In genomic region chr1:34904236-34905097, GRCh38 we compare ENCODE assay signal across 22 cellular contexts. TPM values are rescaled to one million over a fixed set of nuclear protein-coding genes. Genes with fewer than 3 reads are reported as not detected.
A peak's percentile ranks its signal among the peaks of the same experiment; 100 is the strongest.
DNase-seq lines count a peak whose midpoint lies in the region; ATAC-seq, FAIRE-seq and TF ChIP-seq lines count a peak whose summit lies in the region.
"Had no signal": no experiment of that assay in that cellular context is flagged by ENCODE, and none has a peak within 500 bp of the region (broad histone marks: within the 10 kb centered on the region; RNA-seq: fewer than 3 reads in every experiment).

No MANE protein-coding gene starts in this region.

- no peak for TF ChIP-seq EP300 in A549 (IDR thresholded peaks at IDR 0.05)
- TF ChIP-seq EP300 in K562 (IDR thresholded peaks at IDR 0.05; ENCODE audit: low read length), result no peak
- TF ChIP-seq EP300 in HepG2 (IDR thresholded peaks at IDR 0.05; ENCODE audit: low read depth in 2 of 2, low read length in 2 of 2), result no peak
- TF ChIP-seq EP300 in HepG2 (CRISPR knock-in tag; IDR thresholded peaks at IDR 0.05; ENCODE audit: borderline replicate concordance), result no peak
- no peak for TF ChIP-seq EP300 in tibial nerve (IDR thresholded peaks at IDR 0.05)

- H4K20me1 ChIP-seq in GM23338 (replicated peaks; ENCODE audit: insufficient read depth), result no peaks in the 10 kb centered on the region; the same call in 1 of the 2 replicates
- peaks cover 8% of the 10 kb centered on the region; the same call in 1 of the 2 replicates for H4K20me1 ChIP-seq in K562 (replicated peaks; ENCODE audit: control insufficient read depth, insufficient read depth, low read length)
- H4K20me1 ChIP-seq in HepG2 (ENCODE audit: insufficient read depth, low read length), result no peaks in the 10 kb centered on the region

- H3K4me1 Mint-ChIP-seq in GM23338, result peaks cover 11% of the 10 kb centered on the region
- H3K4me1 Mint-ChIP-seq in activated T-cell treated with anti-CD3 and anti-CD28 coated beads, Interleukin-2, amount 50 U/mL, for 24 hours (ENCODE audit: low read depth), result no peaks in the 10 kb centered on the region

- DNase-seq in A549 (ENCODE audit: low read depth in 1 of 2, low spot score in 1 of 2) (no peak), GM23338 (ENCODE audit: low spot score) (no peak), K562 (ENCODE audit: extremely low read depth in 1 of 4, low spot score in 3 of 4) (no peak), HepG2 (ENCODE audit: low spot score) (no peak), colonic mucosa (no peak), tibial nerve (ENCODE audit: low spot score in 2 of 2) (no peak)
- DNase-seq in activated T-cell treated with anti-CD3 and anti-CD28 coated beads, Interleukin-2, amount 50 U/mL, for 24 hours, result no peak
- DNase-seq: BE2C, DMS79, GM23248, MG63, NCI-H1417, NCI-H1694 treated with DMSO at 0.1 percent for 48 hours, NCI-H446, NCI-H526 treated with DMSO at 0.1 percent for 48 hours, PC-3, SHP77 treated with DMSO at 0.1 percent for 48 hours, SW 1271 had no signal

- H3K4me2 ChIP-seq in A549, result no peak overlapping the region
- H3K4me2 ChIP-seq in GM23338, result no peak overlapping the region
- no peak overlapping the region for H3K4me2 ChIP-seq in K562 (ENCODE audit: insufficient read depth, low read length)
- H3K4me2 ChIP-seq in HepG2 (ENCODE audit: low read depth, low read length), result no peak overlapping the region

- H3K36me3 ChIP-seq in GM23338 (ENCODE audit: insufficient read depth), result no peaks in the 10 kb centered on the region
- H3K36me3 ChIP-seq in K562 (ENCODE audit: control insufficient read depth, insufficient read depth, low read length), result no peaks in the 10 kb centered on the region
- no peaks in the 10 kb centered on the region for H3K36me3 ChIP-seq in HepG2 (replicated peaks in 1 of 2; ENCODE audit: control insufficient read depth in 1 of 2, insufficient read depth in 2 of 2, low read length in 2 of 2)
- no peaks in the 10 kb centered on the region for H3K36me3 ChIP-seq in colonic mucosa
- no peaks in the 10 kb centered on the region for H3K36me3 ChIP-seq in tibial nerve
- H3K36me3 ChIP-seq: BE2C, MG63 had no signal

- H3K9me3 Mint-ChIP-seq in GM23338, result no peaks in the 10 kb centered on the region
- H3K9me3 Mint-ChIP-seq in activated T-cell treated with anti-CD3 and anti-CD28 coated beads, Interleukin-2, amount 50 U/mL, for 24 hours, result no peaks in the 10 kb centered on the region

- no peak overlapping the region for H3K9ac ChIP-seq in K562 (ENCODE audit: insufficient read depth in 1 of 2, low read depth in 2 of 2, low read length in 2 of 2)
- no peak overlapping the region for H3K9ac ChIP-seq in HepG2 (ENCODE audit: insufficient read depth, low read depth, low read length)
- no peak overlapping the region for H3K9ac ChIP-seq in colonic mucosa (ENCODE audit: low read depth in 2 of 2, low read length in 2 of 2)
- H3K9ac ChIP-seq: GM23248 had no signal

- 28% methylated on average over 10 of the region's 33 CpGs for WGBS in A549 (ENCODE audit: missing lambda C conversion rate)
- WGBS in K562 (ENCODE audit: insufficient coverage, low coverage, missing lambda C conversion rate), result 2% methylated on average over 31 of the region's 33 CpGs
- 34% methylated on average over 15 of the region's 33 CpGs for WGBS in HepG2 (ENCODE audit: low lambda C conversion rate)
- WGBS in tibial nerve, 2 donors, result 90 to 91% methylated on average over 17 to 24 of the region's 33 CpGs

- no peak overlapping the region for H3K4me3 Mint-ChIP-seq in GM23338
- H3K4me3 Mint-ChIP-seq in activated T-cell treated with anti-CD3 and anti-CD28 coated beads, Interleukin-2, amount 50 U/mL, for 24 hours, result no peak overlapping the region

- no peak overlapping the region for H3K27ac Mint-ChIP-seq in GM23338
- no peak overlapping the region for H3K27ac Mint-ChIP-seq in activated T-cell treated with anti-CD3 and anti-CD28 coated beads, Interleukin-2, amount 50 U/mL, for 24 hours

- POLR2A ChIA-PET in A549 (lab: Yijun Ruan, JAX) (no interaction called here), K562 (lab: Yijun Ruan, JAX) (interaction anchor here (1.8 kb wide), 1 partner anchor 11 kb away, joined by 6 read pairs; no protein-coding TSS in a partner anchor), HepG2 (lab: Yijun Ruan, JAX) (no interaction called here)

- TF ChIP-seq POLR2A in A549 (IDR thresholded peaks at IDR 0.05; ENCODE audit: low read length) (no peak), K562 (conservative IDR thresholded peaks at IDR 0.05) (no peak), HepG2 (IDR thresholded peaks at IDR 0.05; ENCODE audit: insufficient read depth in 1 of 2, low read depth in 2 of 2, low read length in 2 of 2) (no peak), tibial nerve (IDR thresholded peaks at IDR 0.05) (no peak)

- H3F3A ChIP-seq in GM23338 (replicated peaks; ENCODE audit: low read depth), result no peaks in the 10 kb centered on the region

- no peaks in the 10 kb centered on the region for H3K36me3 Mint-ChIP-seq in GM23338 (ENCODE audit: low read depth)
- H3K36me3 Mint-ChIP-seq in activated T-cell treated with anti-CD3 and anti-CD28 coated beads, Interleukin-2, amount 50 U/mL, for 24 hours (ENCODE audit: low read depth), result no peaks in the 10 kb centered on the region

- no peaks in the 10 kb centered on the region for H3K4me1 ChIP-seq in A549
- no peaks in the 10 kb centered on the region for H3K4me1 ChIP-seq in GM23338 (ENCODE audit: insufficient read depth)
- peaks cover 0 to 11% of the 10 kb centered on the region in 2 experiments; a peak in 1 of 5 replicates for H3K4me1 ChIP-seq in K562 (replicated peaks in 1 of 2; ENCODE audit: control insufficient read depth in 2 of 2, insufficient read depth in 2 of 2, low read length in 2 of 2)
- no peaks in the 10 kb centered on the region for H3K4me1 ChIP-seq in HepG2 (ENCODE audit: insufficient read depth, low read length)
- H3K4me1 ChIP-seq in colonic mucosa, result no peaks in the 10 kb centered on the region
- no peaks in the 10 kb centered on the region for H3K4me1 ChIP-seq in tibial nerve
- H3K4me1 ChIP-seq: BE2C had no signal

- H2AFZ ChIP-seq in GM23338 (no peak overlapping the region), K562 (ENCODE audit: low read depth, low read length) (no peak overlapping the region), HepG2 (ENCODE audit: low read length) (no peak overlapping the region)
- H2AFZ ChIP-seq: GM23248 had no signal

- no peaks in the 10 kb centered on the region for H3K9me3 ChIP-seq in A549
- no peaks in the 10 kb centered on the region for H3K9me3 ChIP-seq in K562 (replicated peaks; ENCODE audit: control insufficient read depth, insufficient read depth, low read depth, low read length)
- H3K9me3 ChIP-seq in HepG2 (ENCODE audit: low read length), result no peaks in the 10 kb centered on the region
- no peaks in the 10 kb centered on the region for H3K9me3 ChIP-seq in colonic mucosa
- H3K9me3 ChIP-seq in tibial nerve, result no peaks in the 10 kb centered on the region
- H3K9me3 ChIP-seq: BE2C, MG63 had no signal

- H3K79me2 ChIP-seq in GM23338 (replicated peaks; ENCODE audit: insufficient read depth), result no peaks in the 10 kb centered on the region
- no peaks in the 10 kb centered on the region for H3K79me2 ChIP-seq in K562 (ENCODE audit: control insufficient read depth, insufficient read depth, low read length)
- no peaks in the 10 kb centered on the region for H3K79me2 ChIP-seq in HepG2 (ENCODE audit: insufficient read depth, low read length)

- CTCF ChIA-PET in A549 (lab: Yijun Ruan, JAX), result no interaction called here
- CTCF ChIA-PET in K562 (lab: Yijun Ruan, JAX; ENCODE audit: low intra/inter-chr PET ratio), result no interaction called here
- CTCF ChIA-PET in HepG2 (lab: Yijun Ruan, JAX; ENCODE audit: low intra/inter-chr PET ratio, low total read pairs), result no interaction called here

- no peak overlapping the region for H3K27ac ChIP-seq in A549
- no peak overlapping the region for H3K27ac ChIP-seq in GM23338 (ENCODE audit: low read depth)
- no peak overlapping the region for H3K27ac ChIP-seq in K562 (ENCODE audit: extremely low read depth, low read depth, low read length)
- no peak overlapping the region for H3K27ac ChIP-seq in HepG2 (ENCODE audit: extremely low read length, insufficient read depth, low read length)
- H3K27ac ChIP-seq in colonic mucosa, result no peak overlapping the region
- H3K27ac ChIP-seq in tibial nerve, result no peak overlapping the region
- H3K27ac ChIP-seq: GM23248, RWPE1, SK-N-MC had no signal

- H3K27me3 ChIP-seq in GM23338 (ENCODE audit: insufficient read depth), result no peaks in the 10 kb centered on the region
- peaks cover 46 to 52% of the 10 kb centered on the region in 2 experiments for H3K27me3 ChIP-seq in K562 (ENCODE audit: control insufficient read depth in 2 of 2, insufficient read depth in 2 of 2, low read length in 2 of 2)
- peaks cover 4 to 49% of the 10 kb centered on the region in 2 experiments; a peak in 4 of 5 replicates for H3K27me3 ChIP-seq in HepG2 (ENCODE audit: control insufficient read depth in 1 of 2, insufficient read depth in 2 of 2, low read length in 2 of 2)
- H3K27me3 ChIP-seq in colonic mucosa, result no peaks in the 10 kb centered on the region
- peaks cover 0 to 3% of the 10 kb centered on the region in 2 donors for H3K27me3 ChIP-seq in tibial nerve
- H3K27me3 ChIP-seq: BE2C had no signal

- intact Hi-C loops in K562 (cut with micrococcal nuclease) (no loop called here), HepG2 (cut with micrococcal nuclease; ENCODE audit: unreplicated experiment) (no loop called here), colonic mucosa (cut with DNase I) (no loop called here)

- ATAC-seq in A549, result peak; percentile 27 to 70; a peak in 4 of 6 replicates
- peak; percentile 22; the same call in 1 of the 3 replicates for ATAC-seq in GM23338
- peak; percentile 47 for ATAC-seq in K562
- ATAC-seq in HepG2, result peak; percentile 62
- ATAC-seq: PC-3 had no signal

- in situ Hi-C loops in K562 (cut with MboI) (no loop called here), HepG2 (cut with HindIII; ENCODE audit: extremely low pct_ligation_motif_present, low pct_unique_long_range_greater_than_20kb) (no loop called here)

- TF ChIP-seq RAD21 in A549 (conservative IDR thresholded peaks at IDR 0.05 in 1 of 2, IDR thresholded peaks at IDR 0.05 in 1 of 2), result no peak
- no peak for TF ChIP-seq RAD21 in K562 (CRISPR knock-in tag; conservative IDR thresholded peaks at IDR 0.05 in 1 of 2, IDR thresholded peaks at IDR 0.05 in 1 of 2)
- TF ChIP-seq RAD21 in HepG2 (CRISPR knock-in tag; IDR thresholded peaks at IDR 0.05), result no peak

- H3K9me2 ChIP-seq in GM23338 (ENCODE audit: insufficient read depth), result no peaks in the 10 kb centered on the region

- FAIRE-seq in A549 (lab: Jason Lieb, UNC) (no peak), K562 (lab: Jason Lieb, UNC) (no peak), HepG2 (lab: Jason Lieb, UNC) (no peak)
- FAIRE-seq: A204.1, GM12891 had no signal

- no peaks in the 10 kb centered on the region for H3K9me1 ChIP-seq in K562 (ENCODE audit: control insufficient read depth, insufficient read depth, low read length)

- BruUV-seq in K562 (replicated peaks; lab: Mats Ljungman, UMichigan) (no TSS peak), HepG2 (replicated peaks; lab: Mats Ljungman, UMichigan) (no TSS peak)

- TF ChIP-seq CTCF in A549 (IDR thresholded peaks at IDR 0.05) (no peak), GM23338 (conservative IDR thresholded peaks at IDR 0.05; ENCODE audit: low read depth in 2 of 2) (no peak), K562 (IDR thresholded peaks at IDR 0.05 in 2 of 3, conservative IDR thresholded peaks at IDR 0.05 in 1 of 3; ENCODE audit: insufficient read depth in 2 of 3, low read depth in 1 of 3, low read length in 3 of 3) (no peak), HepG2 (CRISPR knock-in tag; IDR thresholded peaks at IDR 0.05) (no peak), colonic mucosa (IDR thresholded peaks at IDR 0.05) (no peak), tibial nerve (IDR thresholded peaks at IDR 0.05) (no peak)

- no peak overlapping the region for H3K4me3 ChIP-seq in A549
- no peak overlapping the region for H3K4me3 ChIP-seq in GM23338
- H3K4me3 ChIP-seq in K562, result no peak overlapping the region
- no peak overlapping the region for H3K4me3 ChIP-seq in HepG2 (replicated peaks in 1 of 3; ENCODE audit: insufficient read depth in 1 of 3, low read depth in 2 of 3, low read length in 3 of 3)
- no peak overlapping the region for H3K4me3 ChIP-seq in colonic mucosa
- H3K4me3 ChIP-seq in tibial nerve, result no peak overlapping the region
- H3K4me3 ChIP-seq: GM23248, MG63, SK-N-MC had no signal

- H3K27me3 Mint-ChIP-seq in GM23338 (ENCODE audit: insufficient read depth, low read depth, poor library complexity), result peaks cover 3% of the 10 kb centered on the region
- peaks cover 21% of the 10 kb centered on the region for H3K27me3 Mint-ChIP-seq in activated T-cell treated with anti-CD3 and anti-CD28 coated beads, Interleukin-2, amount 50 U/mL, for 24 hours

RNA-seq across cellular contexts. Expression of gene DLGAP3, which starts 25.0 kb away (rescaled TPM):
- 0.03 TPM in 1 of 2 replicates, not detected in the other for polyA plus RNA-seq in A549 (2011; rRNA removed)
- 0.05 and 0.06 TPM in 2 replicates for polyA plus RNA-seq in A549 (2012; cell fraction: cytosol; rRNA removed)
- polyA plus RNA-seq in A549 (2012; cell fraction: nucleus; rRNA removed), result 0.07 and 0.08 TPM in 2 replicates
- 0.04 to 0.07 TPM (median 0.05 TPM) in 3 replicates for polyA plus RNA-seq in A549 (2017; fragmentation: RNase III; extraction: RNeasy Plus Mini Kit Qiagen cat#74134 plus additional on column Dnase treatment)
- not detected in 2 replicates for polyA minus RNA-seq in A549 (2011; rRNA and poly(A)+ RNA removed)
- total RNA-seq in GM23338 (2014; rRNA removed; shearing (Covaris generic)), result 12.6 and 13.7 TPM in 2 replicates
- polyA plus RNA-seq in GM23338 (2016; fragmentation: Nextera tagmentation; extraction: Ambion mirVana), result 7.1 and 7.5 TPM in 2 replicates
- 0.30 TPM in 1 of 2 replicates, not detected in the other for total RNA-seq in K562 (2011; cell fraction: chromatin; rRNA removed; ENCODE audit: low replicate concordance)
- 0.17 TPM in 1 of 2 replicates, not detected in the other for total RNA-seq in K562 (2011; cell fraction: nucleolus; rRNA removed)
- total RNA-seq in K562 (2011; cell fraction: nucleoplasm; rRNA removed), result not detected in 2 replicates
- not detected in 2 replicates for total RNA-seq in K562 (2014; rRNA removed)
- total RNA-seq in K562 (2014; rRNA removed; fragmentation: Illumina TruSeq; extraction: Trizol), result not detected in 2 replicates
- not detected in 2 replicates for total RNA-seq in K562 (2015; rRNA removed; fragmentation: Illumina TruSeq; extraction: Trizol)
- 0.07 and 0.18 TPM in 2 replicates for total RNA-seq in K562 (2021)
- polyA plus RNA-seq in K562 (2011; rRNA removed), result 0.01 and 0.03 TPM in 2 replicates
- polyA plus RNA-seq in K562 (2011; cell fraction: cytosol; rRNA removed), result 0.01 and 0.15 TPM in 2 replicates
- polyA plus RNA-seq in K562 (2011; cell fraction: nucleus; rRNA removed), result 0.03 and 0.26 TPM in 2 replicates
- polyA plus RNA-seq in K562 (2012), result 0.03 and 0.05 TPM in 2 replicates
- polyA plus RNA-seq in K562 (2014; fragmentation: Illumina TruSeq; extraction: Trizol), result 0.04 TPM in 1 of 2 replicates, not detected in the other
- not detected for polyA plus RNA-seq in K562 (2014; fragmentation: Nextera tagmentation; extraction: Ambion mirVana)
- polyA plus RNA-seq in K562 (2014; rRNA removed), result 0.01 and 0.16 TPM in 2 replicates
- not detected in 2 replicates for polyA minus RNA-seq in K562 (2011; rRNA and poly(A)+ RNA removed)
- not detected in 2 replicates for polyA minus RNA-seq in K562 (2011; cell fraction: cytosol; rRNA and poly(A)+ RNA removed)
- polyA minus RNA-seq in K562 (2011; cell fraction: nucleus; rRNA and poly(A)+ RNA removed), result 0.13 TPM in 1 of 2 replicates, not detected in the other
- total RNA-seq in HepG2 (2016; rRNA removed; fragmentation: Illumina TruSeq; extraction: Trizol), result 0.04 and 0.06 TPM in 2 replicates
- total RNA-seq in HepG2 (2016; cell fraction: cytosol; rRNA removed; fragmentation: Illumina TruSeq; extraction: Trizol; ENCODE audit: low read depth), result not detected in 2 replicates
- 0.04 TPM in 1 of 2 replicates, not detected in the other for total RNA-seq in HepG2 (2016; cell fraction: insoluble cytoplasmic fraction; rRNA removed; fragmentation: Illumina TruSeq; extraction: Trizol)
- 0.03 and 0.07 TPM in 2 replicates for total RNA-seq in HepG2 (2016; cell fraction: membrane; rRNA removed; fragmentation: Illumina TruSeq; extraction: Trizol)
- total RNA-seq in HepG2 (2016; cell fraction: nucleus; rRNA removed; fragmentation: Illumina TruSeq; extraction: Trizol), result not detected in 2 replicates
- 0.03 and 0.12 TPM in 2 replicates for polyA plus RNA-seq in HepG2 (2011; rRNA removed)
- polyA plus RNA-seq in HepG2 (2011; cell fraction: cytosol; rRNA removed), result 0.03 TPM in 2 replicates
- 0.11 and 0.14 TPM in 2 replicates for polyA plus RNA-seq in HepG2 (2011; cell fraction: nucleus; rRNA removed)
- 0.04 TPM in 1 of 2 replicates, not detected in the other for polyA plus RNA-seq in HepG2 (2012)
- 0.28 TPM in 1 of 2 replicates, not detected in the other for polyA plus RNA-seq in HepG2 (2016; cell fraction: cytosol; fragmentation: Illumina TruSeq; extraction: Trizol; ENCODE audit: low read depth)
- polyA plus RNA-seq in HepG2 (2016; cell fraction: insoluble cytoplasmic fraction; fragmentation: Illumina TruSeq; extraction: Trizol; ENCODE audit: low read depth), result 0.05 and 0.10 TPM in 2 replicates
- 0.07 TPM in 1 of 2 replicates, not detected in the other for polyA plus RNA-seq in HepG2 (2016; cell fraction: membrane; fragmentation: Illumina TruSeq; extraction: Trizol; ENCODE audit: low read depth)
- polyA plus RNA-seq in HepG2 (2016; cell fraction: nucleus; fragmentation: Illumina TruSeq; extraction: Trizol; ENCODE audit: insufficient read depth, low read depth), result 0.95 TPM in 1 of 2 replicates, not detected in the other
- 0.30 TPM in 1 of 2 replicates, not detected in the other for polyA minus RNA-seq in HepG2 (2011; rRNA and poly(A)+ RNA removed; ENCODE audit: low replicate concordance)
- polyA minus RNA-seq in HepG2 (2011; cell fraction: cytosol; rRNA and poly(A)+ RNA removed), result not detected in 2 replicates
- polyA minus RNA-seq in HepG2 (2011; cell fraction: nucleus; rRNA and poly(A)+ RNA removed), result 0.12 TPM in 1 of 2 replicates, not detected in the other
- under 1 TPM; 0.27 to 0.54 TPM for total RNA-seq in colonic mucosa
- under 1 TPM in 3 of 4 donors, not detected in 1; 0.42 to 0.87 (median 0.78) TPM for total RNA-seq in tibial nerve
- total RNA-seq: PC-3 had no signal
- polyA plus RNA-seq: GM23248 had no signal

RNA-seq across cellular contexts. Expression of gene SMIM12, which starts 44.9 kb away (rescaled TPM):
- polyA plus RNA-seq in A549 (2011; rRNA removed) (34.6 and 35.8 TPM in 2 replicates), A549 (2017; fragmentation: RNase III; extraction: RNeasy Plus Mini Kit Qiagen cat#74134 plus additional on column Dnase treatment) (34.5 to 37.5 TPM (median 34.6 TPM) in 3 replicates), GM23338 (2016; fragmentation: Nextera tagmentation; extraction: Ambion mirVana) (22.3 and 22.7 TPM in 2 replicates), K562 (2011; rRNA removed) (46.8 and 56.1 TPM in 2 replicates), K562 (2014; fragmentation: Illumina TruSeq; extraction: Trizol) (91.7 and 112 TPM in 2 replicates), K562 (2014; fragmentation: Nextera tagmentation; extraction: Ambion mirVana) (10 to 100 TPM; 51.7 to 54.1 TPM), K562 (2014; rRNA removed) (63.9 and 84.5 TPM in 2 replicates), HepG2 (2011; rRNA removed) (20.1 and 22.2 TPM in 2 replicates)
- 47.9 and 48.9 TPM in 2 replicates for polyA plus RNA-seq in A549 (2012; cell fraction: cytosol; rRNA removed)
- polyA plus RNA-seq in A549 (2012; cell fraction: nucleus; rRNA removed), result 18.8 and 26.5 TPM in 2 replicates
- polyA minus RNA-seq in A549 (2011; rRNA and poly(A)+ RNA removed), result 22.3 and 25.0 TPM in 2 replicates
- 25.3 and 28.5 TPM in 2 replicates for total RNA-seq in GM23338 (2014; rRNA removed; shearing (Covaris generic))
- 35.4 and 58.0 TPM in 2 replicates for total RNA-seq in K562 (2011; cell fraction: chromatin; rRNA removed; ENCODE audit: low replicate concordance)
- total RNA-seq in K562 (2011; cell fraction: nucleolus; rRNA removed), result 39.9 and 42.4 TPM in 2 replicates
- 52.8 and 64.5 TPM in 2 replicates for total RNA-seq in K562 (2011; cell fraction: nucleoplasm; rRNA removed)
- total RNA-seq in K562 (2014; rRNA removed) (63.5 and 83.3 TPM in 2 replicates), K562 (2014; rRNA removed; fragmentation: Illumina TruSeq; extraction: Trizol) (57.7 and 63.9 TPM in 2 replicates), K562 (2015; rRNA removed; fragmentation: Illumina TruSeq; extraction: Trizol) (66.7 and 68.0 TPM in 2 replicates), K562 (2021) (71.4 and 72.3 TPM in 2 replicates), HepG2 (2016; rRNA removed; fragmentation: Illumina TruSeq; extraction: Trizol) (41.3 and 42.9 TPM in 2 replicates), colonic mucosa (10 to 100 TPM; 49.6 to 55.2 TPM), tibial nerve (10 to 100 TPM; 17.5 to 35.1 (median 22.0) TPM)
- polyA plus RNA-seq in K562 (2011; cell fraction: cytosol; rRNA removed), result 66.5 and 83.9 TPM in 2 replicates
- polyA plus RNA-seq in K562 (2011; cell fraction: nucleus; rRNA removed), result 38.6 and 39.9 TPM in 2 replicates
- polyA plus RNA-seq in K562 (2012), result 46.4 and 78.0 TPM in 2 replicates
- 39.8 and 43.3 TPM in 2 replicates for polyA minus RNA-seq in K562 (2011; rRNA and poly(A)+ RNA removed)
- 20.3 and 25.4 TPM in 2 replicates for polyA minus RNA-seq in K562 (2011; cell fraction: cytosol; rRNA and poly(A)+ RNA removed)
- 12.9 and 25.4 TPM in 2 replicates for polyA minus RNA-seq in K562 (2011; cell fraction: nucleus; rRNA and poly(A)+ RNA removed)
- total RNA-seq in HepG2 (2016; cell fraction: cytosol; rRNA removed; fragmentation: Illumina TruSeq; extraction: Trizol; ENCODE audit: low read depth), result 15.1 and 27.5 TPM in 2 replicates
- 40.6 and 42.9 TPM in 2 replicates for total RNA-seq in HepG2 (2016; cell fraction: insoluble cytoplasmic fraction; rRNA removed; fragmentation: Illumina TruSeq; extraction: Trizol)
- total RNA-seq in HepG2 (2016; cell fraction: membrane; rRNA removed; fragmentation: Illumina TruSeq; extraction: Trizol), result 42.0 and 47.5 TPM in 2 replicates
- total RNA-seq in HepG2 (2016; cell fraction: nucleus; rRNA removed; fragmentation: Illumina TruSeq; extraction: Trizol), result 23.9 and 25.7 TPM in 2 replicates
- 29.6 and 31.2 TPM in 2 replicates for polyA plus RNA-seq in HepG2 (2011; cell fraction: cytosol; rRNA removed)
- 12.6 and 15.2 TPM in 2 replicates for polyA plus RNA-seq in HepG2 (2011; cell fraction: nucleus; rRNA removed)
- 17.0 and 17.5 TPM in 2 replicates for polyA plus RNA-seq in HepG2 (2012)
- polyA plus RNA-seq in HepG2 (2016; cell fraction: cytosol; fragmentation: Illumina TruSeq; extraction: Trizol; ENCODE audit: low read depth), result 24.1 and 40.1 TPM in 2 replicates
- 40.1 and 44.7 TPM in 2 replicates for polyA plus RNA-seq in HepG2 (2016; cell fraction: insoluble cytoplasmic fraction; fragmentation: Illumina TruSeq; extraction: Trizol; ENCODE audit: low read depth)
- polyA plus RNA-seq in HepG2 (2016; cell fraction: membrane; fragmentation: Illumina TruSeq; extraction: Trizol; ENCODE audit: low read depth), result 35.5 and 47.5 TPM in 2 replicates
- 41.8 TPM in 2 replicates for polyA plus RNA-seq in HepG2 (2016; cell fraction: nucleus; fragmentation: Illumina TruSeq; extraction: Trizol; ENCODE audit: insufficient read depth, low read depth)
- polyA minus RNA-seq in HepG2 (2011; rRNA and poly(A)+ RNA removed; ENCODE audit: low replicate concordance), result 24.8 and 45.0 TPM in 2 replicates
- polyA minus RNA-seq in HepG2 (2011; cell fraction: cytosol; rRNA and poly(A)+ RNA removed), result 8.2 and 10.0 TPM in 2 replicates
- polyA minus RNA-seq in HepG2 (2011; cell fraction: nucleus; rRNA and poly(A)+ RNA removed), result 12.9 and 17.4 TPM in 2 replicates
